ENCODE assay signal across 18 cellular contexts in the genomic region with DNA sequence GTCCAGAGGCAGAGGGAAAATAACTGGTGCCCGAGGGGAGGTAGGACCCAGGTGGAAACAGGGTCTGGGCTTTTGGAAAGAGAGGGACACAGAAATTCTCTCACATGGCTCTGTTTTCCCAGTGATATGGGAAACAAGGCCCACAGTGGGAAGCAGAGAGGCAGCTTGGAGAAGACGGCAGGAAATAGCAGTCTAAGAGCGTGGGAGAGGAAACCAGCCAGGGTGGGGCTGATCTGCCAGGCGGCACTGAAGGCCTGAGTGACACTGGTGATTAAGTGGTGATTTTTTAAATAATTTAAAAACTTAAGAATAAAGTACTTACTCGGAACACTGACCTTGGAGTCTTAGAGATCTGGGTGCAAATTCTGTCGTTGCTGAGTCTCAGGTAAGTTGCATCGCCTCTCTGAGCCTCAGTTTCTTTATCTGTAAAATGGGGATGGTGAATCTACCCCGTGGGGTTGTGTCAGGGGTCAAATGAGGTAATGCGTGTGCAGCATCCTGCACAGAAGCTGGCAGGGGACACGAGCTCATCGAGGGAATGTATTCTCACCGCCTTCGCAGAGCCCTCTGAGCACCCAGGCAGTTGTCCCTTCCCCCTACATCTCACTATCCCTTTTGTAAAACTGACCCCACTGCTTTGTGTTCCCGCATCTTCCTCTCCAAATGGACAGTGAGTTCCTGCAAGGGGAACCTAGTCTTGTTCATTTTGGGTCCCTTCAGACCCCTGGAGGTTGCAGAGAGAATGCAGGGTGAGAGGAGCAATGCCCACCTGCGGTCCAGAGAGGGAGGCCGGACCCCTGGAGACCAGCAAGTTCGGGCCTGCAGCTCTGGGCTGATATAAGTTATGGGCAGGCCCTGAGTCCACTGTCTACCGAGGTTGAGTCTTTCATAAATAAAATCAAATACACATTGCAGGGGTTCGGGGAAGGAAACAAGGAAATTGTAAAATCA.
DNase-seq lines count a peak whose midpoint lies in the region; ATAC-seq and TF ChIP-seq lines count a peak whose summit lies in the region.
"Had no signal": no experiment of that assay in that cellular context is flagged by ENCODE, and none has a peak within 500 bp of the region (broad histone marks: within the 10 kb centered on the region; RNA-seq: fewer than 3 reads in every experiment).

No MANE protein-coding gene starts in this region.

- H3K27ac ChIP-seq in GM23248 (no peak overlapping the region), ascending aorta (peak overlapping the region; percentile 37 to 40), lower lobe of right lung (no peak overlapping the region), esophagus squamous epithelium (no peak overlapping the region)
- H3K27ac ChIP-seq: body of pancreas, RWPE1 had no signal

- H3K27me3 ChIP-seq in GM23248 (replicated peaks; ENCODE audit: insufficient read depth) (no peaks in the 10 kb centered on the region), ascending aorta (no peaks in the 10 kb centered on the region), lower lobe of right lung (ENCODE audit: low read depth) (no peaks in the 10 kb centered on the region), esophagus squamous epithelium (peaks cover 0 to 17% (median 0%) of the 10 kb centered on the region in 4 donors)
- H3K27me3 ChIP-seq: body of pancreas, upper lobe of left lung had no signal

- DNase-seq in AG10803 (ENCODE audit: low read depth) (peak; percentile 23), GM23248 (peak; percentile 50), ascending aorta (ENCODE audit: low spot score in 2 of 2) (no peak), lower lobe of right lung (no peak), RPMI8226 (no peak), esophagus squamous epithelium (lab: John Stamatoyannopoulos, UW) (no peak), NCI-H2081 (lab: John Stamatoyannopoulos, UW) (no peak), NCI-H2107 (lab: John Stamatoyannopoulos, UW) (no peak)
- DNase-seq: activated naive CD4-positive, alpha-beta T cell; body of pancreas; DMS79 treated with DMSO at 0.1 percent for 48 hours; NCI-H2081 treated with DMSO at 0.1 percent for 48 hours; NCI-H82; nucleus accumbens; upper lobe of left lung had no signal

- H3K36me3 ChIP-seq in GM23248 (ENCODE audit: low read depth) (no peaks in the 10 kb centered on the region), ascending aorta (no peaks in the 10 kb centered on the region), lower lobe of right lung (no peaks in the 10 kb centered on the region), esophagus squamous epithelium (no peaks in the 10 kb centered on the region)
- H3K36me3 ChIP-seq: upper lobe of left lung had no signal

- no peaks in the 10 kb centered on the region for H3K4me1 ChIP-seq in GM23248 (ENCODE audit: insufficient read depth)
- H3K4me1 ChIP-seq in ascending aorta = peaks cover 0 to 11% of the 10 kb centered on the region in 2 donors
- H3K4me1 ChIP-seq in lower lobe of right lung = peaks cover 6% of the 10 kb centered on the region
- H3K4me1 ChIP-seq in esophagus squamous epithelium = peaks cover 0 to 9% (median 0%) of the 10 kb centered on the region in 3 donors

- H4K20me1 ChIP-seq in GM23248 (ENCODE audit: insufficient read depth) = no peaks in the 10 kb centered on the region

- 74 to 76% methylated on average over 19 of the region's 19 CpGs for WGBS in GM23248 (ENCODE audit: low coverage in 1 of 2, low lambda C conversion rate in 2 of 2, missing lambda C conversion rate in 2 of 2), 2 experiments
- WGBS in esophagus squamous epithelium, 2 donors = 62 to 71% methylated on average over 17 to 18 of the region's 19 CpGs

- no peaks in the 10 kb centered on the region for H3K9me2 ChIP-seq in GM23248 (ENCODE audit: insufficient read depth)

- no peak for TF ChIP-seq POLR2A in esophagus squamous epithelium (IDR thresholded peaks at IDR 0.05)

- in situ Hi-C loops in GM23248 (cut with MboI) = no loop called here

- intact Hi-C loops in ascending aorta (cut with DNase I) = no loop called here
- intact Hi-C loops in lower lobe of right lung (cut with DNase I) = no loop called here
- intact Hi-C loops in esophagus squamous epithelium (cut with DNase I) = no loop called here

- H3K4me3 ChIP-seq in AG10803 (ENCODE audit: low read length) = no peak overlapping the region
- H3K4me3 ChIP-seq in GM23248 = no peak overlapping the region
- no peak overlapping the region for H3K4me3 ChIP-seq in ascending aorta
- no peak overlapping the region for H3K4me3 ChIP-seq in lower lobe of right lung
- no peak overlapping the region for H3K4me3 ChIP-seq in esophagus squamous epithelium
- H3K4me3 ChIP-seq: body of pancreas, skin epidermis, upper lobe of left lung had no signal

- ATAC-seq in lower lobe of right lung = no peak
- ATAC-seq: body of pancreas; stimulated activated effector memory CD8-positive, alpha-beta T cell treated with anti-CD3 and anti-CD28 coated beads, Interleukin-12 subunit alpha, Interleukin-12 subunit beta, amount 100 ng/mL, for 72 hours had no signal

- H3K79me2 ChIP-seq in GM23248 (ENCODE audit: insufficient read depth) = no peaks in the 10 kb centered on the region

- H3K9ac ChIP-seq in GM23248 = no peak overlapping the region

- H3K9me3 ChIP-seq in GM23248 (ENCODE audit: low read depth) = no peaks in the 10 kb centered on the region
- H3K9me3 ChIP-seq in ascending aorta = no peaks in the 10 kb centered on the region
- H3K9me3 ChIP-seq in lower lobe of right lung = no peaks in the 10 kb centered on the region
- no peaks in the 10 kb centered on the region for H3K9me3 ChIP-seq in esophagus squamous epithelium
- H3K9me3 ChIP-seq: body of pancreas, upper lobe of left lung had no signal

- H3F3A ChIP-seq in GM23248 (ENCODE audit: insufficient read depth) = no peaks in the 10 kb centered on the region

- no peak overlapping the region for H2AFZ ChIP-seq in GM23248

- no peak overlapping the region for H3K4me2 ChIP-seq in GM23248 (ENCODE audit: unreplicated experiment)

- no peak for TF ChIP-seq CTCF in AG10803 (conservative IDR thresholded peaks at IDR 0.05; ENCODE audit: low read length)
- no peak for TF ChIP-seq CTCF in ascending aorta (IDR thresholded peaks at IDR 0.05)
- TF ChIP-seq CTCF in lower lobe of right lung (IDR thresholded peaks at IDR 0.05) = peak; percentile 7
- no peak for TF ChIP-seq CTCF in esophagus squamous epithelium (IDR thresholded peaks at IDR 0.05)

Comparison
In these comparisons a context has a peak if more than half of its experiments do, and no peak if none do; other contexts are left out.
1. DNase-seq: peak in AG10803 (single experiment) and GM23248 (single experiment); none in ascending aorta (0 of 2), lower lobe of right lung (single experiment), RPMI8226 (single experiment), esophagus squamous epithelium (single experiment), NCI-H2081 (0 of 2) and NCI-H2107 (single experiment).
2. H3K27ac ChIP-seq: peak in ascending aorta (2 of 2); none in GM23248 (single experiment), lower lobe of right lung (single experiment) and esophagus squamous epithelium (0 of 4).